8 cellular contexts compared by ENCODE assay signal in the genomic region with DNA sequence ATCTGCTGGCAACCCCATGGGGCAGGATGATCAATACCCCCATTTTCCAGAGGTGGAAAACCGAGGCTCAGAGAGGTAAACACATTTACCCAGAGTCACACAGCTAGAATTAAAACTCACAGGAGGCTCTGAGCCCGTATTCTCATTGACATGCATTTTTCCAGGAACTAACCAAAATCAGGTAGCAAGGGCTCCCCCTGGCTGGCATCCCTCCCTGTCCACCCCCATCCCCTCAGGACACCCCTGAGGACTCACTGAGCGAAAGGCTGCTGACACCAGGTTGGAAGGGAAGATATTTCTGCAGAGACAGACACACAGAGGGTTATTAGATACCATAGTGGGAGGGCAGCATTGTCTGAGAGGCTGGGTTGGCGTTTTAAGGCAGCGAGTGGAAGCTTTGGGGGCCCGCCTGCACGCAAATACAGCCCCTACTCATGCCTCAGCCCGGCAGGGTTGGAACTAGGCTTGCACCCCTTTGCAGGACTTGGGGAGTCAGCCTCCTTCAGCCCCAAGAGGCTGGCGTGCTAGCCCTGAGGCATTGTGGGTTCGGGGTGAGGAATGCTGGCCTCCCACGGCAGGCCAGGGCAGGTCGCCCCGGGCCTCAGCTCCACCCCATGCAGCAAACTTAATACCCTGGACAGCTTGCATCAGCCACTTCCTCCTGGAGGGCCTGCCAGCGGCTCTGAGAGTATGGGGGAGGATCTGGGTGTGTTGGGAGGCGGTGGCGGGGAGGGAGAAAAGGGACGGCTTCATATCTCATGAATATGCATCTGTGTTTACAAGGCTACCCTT. TPM values are rescaled to one million over a fixed set of nuclear protein-coding genes. Genes with fewer than 3 reads are reported as not detected.
A peak's percentile ranks its signal among the peaks of the same experiment; 100 is the strongest.
DNase-seq lines count a peak whose midpoint lies in the region; ATAC-seq and TF ChIP-seq lines count a peak whose summit lies in the region.

No MANE protein-coding gene starts in this region.

- no peaks in the 10 kb centered on the region for H3K27me3 ChIP-seq in OCI-LY1 (ENCODE audit: insufficient read depth, low read length)

- peaks cover 6% of the 10 kb centered on the region; the same call in 1 of the 2 replicates for H3F3A ChIP-seq in OCI-LY1 (ENCODE audit: insufficient read depth, low read length)

- no peaks in the 10 kb centered on the region for H3K9me2 ChIP-seq in OCI-LY1 (ENCODE audit: low read depth, low read length)

- H3K4me3 ChIP-seq in OCI-LY1 (ENCODE audit: low read depth, low read length, poor library complexity, severe bottlenecking) (peak overlapping the region; percentile 98), fibroblast of the aortic adventitia (ENCODE audit: low read depth, low read length) (peak overlapping the region; percentile 96)

- H3K27ac ChIP-seq in OCI-LY1 (ENCODE audit: low read depth, low read length, poor library complexity, severe bottlenecking) = peak overlapping the region; percentile 95

- H3K9me3 ChIP-seq in OCI-LY1 (ENCODE audit: low read length) = no peaks in the 10 kb centered on the region

- peaks cover 31% of the 10 kb centered on the region for H3K4me1 ChIP-seq in OCI-LY1 (ENCODE audit: insufficient read depth, low read length, severe bottlenecking)

- peak overlapping the region; percentile 85 for H3K4me2 ChIP-seq in OCI-LY1 (ENCODE audit: low read length)

- H3K36me3 ChIP-seq in OCI-LY1 (ENCODE audit: insufficient read depth, low read length) = peaks cover 58% of the 10 kb centered on the region

- DNase-seq in GF-D8 (lab: John Stamatoyannopoulos, UW) (peak; percentile 93), fibroblast of the aortic adventitia (ENCODE audit: low read depth) (peak; percentile 97), omental fat pad (ENCODE audit: low spot score) (peak; percentile 63)
- peak; percentile 38 for DNase-seq in activated T-cell treated with anti-CD3 and anti-CD28 coated beads, Interleukin-2, amount 50 U/mL, for 1 hour

- ATAC-seq in HG02870 (IDR thresholded peaks at IDR 0.05; ENCODE audit: unreplicated experiment) (peak; percentile 28), omental fat pad (ENCODE audit: low FRiP score) (peak; percentile 42), HG03159 (IDR thresholded peaks at IDR 0.05; ENCODE audit: unreplicated experiment) (no peak), HG03135 (IDR thresholded peaks at IDR 0.05; ENCODE audit: unreplicated experiment) (no peak)

- H3K9ac ChIP-seq in OCI-LY1 (ENCODE audit: low read length) = peak overlapping the region; percentile 87

- no peak overlapping the region for H2AFZ ChIP-seq in OCI-LY1 (ENCODE audit: low read length)

- no peaks in the 10 kb centered on the region for H4K20me1 ChIP-seq in OCI-LY1 (ENCODE audit: insufficient read depth, low read length)

- TF ChIP-seq CTCF in OCI-LY1 (IDR thresholded peaks at IDR 0.05; ENCODE audit: low read length) (peak; percentile 57), fibroblast of the aortic adventitia (IDR thresholded peaks at IDR 0.05; ENCODE audit: insufficient read depth, low read length) (peak; percentile 46), omental fat pad (IDR thresholded peaks at IDR 0.05) (no peak)

- peaks cover 42% of the 10 kb centered on the region for H3K79me2 ChIP-seq in OCI-LY1 (ENCODE audit: insufficient read depth, low read length)

RNA-seq across cellular contexts. Expression of a gene that starts 3.9 kb away (rescaled TPM):
- total RNA-seq in fibroblast of the aortic adventitia (ENCODE audit: low replicate concordance) = 84.1 and 158 TPM in 2 replicates
- 100 to 1,000 TPM in 3 of 4 donors, 10 to 100 TPM in 1; 86.7 to 158 (median 140) TPM for total RNA-seq in omental fat pad

RNA-seq across cellular contexts. Expression of a gene that starts 38.2 kb away (rescaled TPM):
- total RNA-seq in fibroblast of the aortic adventitia (ENCODE audit: low replicate concordance) (45.3 and 45.9 TPM in 2 replicates), omental fat pad (10 to 100 TPM; 33.6 to 92.3 (median 64.7) TPM)

RNA-seq across cellular contexts. Expression of a gene that starts 38.6 kb away (rescaled TPM):
- 11.8 and 13.2 TPM in 2 replicates for total RNA-seq in fibroblast of the aortic adventitia (ENCODE audit: low replicate concordance)
- 10 to 100 TPM in 3 of 4 donors, 1 to 10 TPM in 1; 9.2 to 20.5 (median 13.9) TPM for total RNA-seq in omental fat pad

Comparison
In these comparisons a context has a peak if more than half of its experiments do, and no peak if none do; other contexts are left out.
1. DNase-seq: peak in every context shown above with its lines; median percentile 97 in fibroblast of the aortic adventitia; 93 in GF-D8; 63 in omental fat pad; 38 in activated T-cell treated with anti-CD3 and anti-CD28 coated beads, Interleukin-2, amount 50 U/mL, for 1 hour.
2. ATAC-seq: peak in HG02870 (single experiment) and omental fat pad (single experiment); none in HG03159 (single experiment) and HG03135 (single experiment).
3. CTCF ChIP-seq: peak in OCI-LY1 (single experiment) and fibroblast of the aortic adventitia (single experiment); none in omental fat pad (0 of 3).